30 cellular contexts compared by ENCODE assay signal in the genomic region with DNA sequence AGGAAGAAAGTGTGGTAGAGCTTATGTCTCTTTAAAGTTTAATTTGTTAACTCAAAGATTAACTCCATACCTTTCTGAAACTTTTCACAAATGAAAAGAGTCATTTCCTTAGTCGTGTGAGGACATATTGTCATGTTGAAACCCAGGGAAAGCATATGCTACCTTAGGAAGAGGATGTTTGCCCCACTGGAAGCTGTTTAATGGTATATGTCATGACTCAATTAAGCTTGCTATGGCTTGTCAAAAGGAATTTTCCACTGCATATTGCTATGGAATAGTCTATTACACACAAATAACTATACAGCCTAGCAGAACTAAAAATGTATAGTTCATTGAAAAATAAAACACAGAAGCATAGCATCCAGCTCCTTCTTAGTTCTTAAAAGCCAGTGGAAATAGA.
"Had no signal": no experiment of that assay in that cellular context is flagged by ENCODE, and none has a peak within 500 bp of the region (broad histone marks: within the 10 kb centered on the region; RNA-seq: fewer than 3 reads in every experiment).

No MANE protein-coding gene starts in this region.

- FAIRE-seq: astrocyte, colon, pancreas, small intestine, urothelium cell line had no signal

- H3K4me1 ChIP-seq: pancreas, psoas muscle had no signal

- H3K27ac ChIP-seq: pancreas, psoas muscle, sigmoid colon, thoracic aorta had no signal

- ATAC-seq: activated T-cell treated with anti-CD3 and anti-CD28 coated beads, Interleukin-2, amount 50 U/mL, for 4 hours; activated T-helper 17 cell treated with anti-CD3 and anti-CD28 coated beads, Interleukin-2, amount 50 U/mL, for 72 hours; left colon; naive thymus-derived CD8-positive, alpha-beta T cell; pancreas; psoas muscle; stimulated activated effector memory CD8-positive, alpha-beta T cell treated with anti-CD3 and anti-CD28 coated beads, Interleukin-12 subunit alpha, Interleukin-12 subunit beta, amount 100 ng/mL, for 72 hours; WTC11 had no signal

- H3K27me3 ChIP-seq: pancreas, sigmoid colon had no signal

- H3K4me3 ChIP-seq: pancreas, psoas muscle, sigmoid colon, thoracic aorta had no signal

- DNase-seq: activated CD4-positive, alpha-beta memory T cell treated with anti-CD3 and anti-CD28 coated beads, Interleukin-2, amount 10 ng/mL, durations not matched to agents 7 days and 5 days; activated CD4-positive, alpha-beta T cell treated with anti-CD3 and anti-CD28 coated beads for 1 hour; activated CD4-positive, alpha-beta T cell treated with anti-CD3 and anti-CD28 coated beads, Interleukin-2, amount 10 ng/mL, durations not matched to agents 7 days and 5 days; activated CD8-positive, alpha-beta memory T cell treated with anti-CD3 and anti-CD28 coated beads, Interleukin-2, amount 50 U/mL, for 48 hours; activated gamma-delta T cell treated with Interleukin-2 at 50 U/mL for 16 hours; activated naive CD4-positive, alpha-beta T cell treated with anti-CD3 and anti-CD28 coated beads, Interleukin-2, amount 50 U/mL, for 16 hours; activated T-cell treated with anti-CD3 and anti-CD28 coated beads, Interleukin-2, amount 50 U/mL, for 4 hours; amniotic stem cell; dermis blood vessel endothelial cell; effector CD4-positive, alpha-beta T cell; head of caudate nucleus; hippocampal formation; kidney; left colon; midbrain; naive thymus-derived CD8-positive, alpha-beta T cell; nucleus accumbens; pancreas; psoas muscle; sigmoid colon; stimulated activated CD4-positive, alpha-beta T cell treated with anti-CD3 and anti-CD28 coated beads, Interleukin-4, amount 100 ng/mL, for 24 hours; trophoblast cell had no signal
